In genomic region chr12:26939192-26939832, GRCh38 we compare ENCODE assay signal across 8 cellular contexts. TPM values are rescaled to one million over a fixed set of nuclear protein-coding genes. Genes with fewer than 3 reads are reported as not detected.
DNase-seq lines count a peak whose midpoint lies in the region; ATAC-seq and TF ChIP-seq lines count a peak whose summit lies in the region.

No MANE protein-coding gene starts in this region.

- TF ChIP-seq POLR2A in heart left ventricle (IDR thresholded peaks at IDR 0.05), result no peak

- H3K27ac ChIP-seq in heart left ventricle, result peak overlapping the region in 11 of 12 donors; percentile 94 to 98 (median 97)
- H3K27ac ChIP-seq in RWPE2 (ENCODE audit: poor library complexity, severe bottlenecking), result peak overlapping the region; percentile 72
- H3K27ac ChIP-seq in esophagus (ENCODE audit: low read depth in 2 of 2, low read length in 1 of 2), result peak overlapping the region; percentile 60 to 98
- peak overlapping the region; percentile 96 for H3K27ac ChIP-seq in parathyroid adenoma

- ATAC-seq in heart left ventricle, result no peak
- ATAC-seq in Right ventricle myocardium superior (ENCODE audit: poor library complexity), result no peak
- ATAC-seq in RWPE2 (ENCODE audit: low read depth), result no peak
- no peak for ATAC-seq in GM18867 (IDR thresholded peaks at IDR 0.05; ENCODE audit: unreplicated experiment)

- 6 to 10% (median 7%) methylated on average over 9 of the region's 9 CpGs for WGBS in heart left ventricle, 4 donors
- 2% methylated on average over 9 of the region's 9 CpGs for WGBS in esophagus, 2 donors

- peak overlapping the region; percentile 95 for H3K4me2 ChIP-seq in parathyroid adenoma (ENCODE audit: low read length)

- H3K9ac ChIP-seq in parathyroid adenoma, result peak overlapping the region; percentile 70

- H2AFZ ChIP-seq in parathyroid adenoma, result peak overlapping the region; percentile 99

- no peaks in the 10 kb centered on the region for H3K27me3 ChIP-seq in heart left ventricle
- no peaks in the 10 kb centered on the region for H3K27me3 ChIP-seq in RWPE2 (ENCODE audit: insufficient read depth, poor library complexity, severe bottlenecking)
- no peaks in the 10 kb centered on the region for H3K27me3 ChIP-seq in esophagus (ENCODE audit: control insufficient read depth in 1 of 2, insufficient read depth in 2 of 2, low read length in 2 of 2)
- no peaks in the 10 kb centered on the region for H3K27me3 ChIP-seq in parathyroid adenoma (ENCODE audit: control insufficient read depth, insufficient read depth, low read length)

- H3K9me3 ChIP-seq in heart left ventricle (peaks cover 0 to 4% (median 0%) of the 10 kb centered on the region in 12 donors), RWPE2 (ENCODE audit: severe bottlenecking) (no peaks in the 10 kb centered on the region), esophagus (ENCODE audit: control insufficient read depth in 2 of 2, insufficient read depth in 1 of 2, low read depth in 1 of 2, low read length in 1 of 2) (no peaks in the 10 kb centered on the region), parathyroid adenoma (ENCODE audit: control insufficient read depth, low read length) (no peaks in the 10 kb centered on the region)

- H3K4me1 ChIP-seq in heart left ventricle (peaks cover 3 to 77% (median 39%) of the 10 kb centered on the region in 12 donors), RWPE2 (ENCODE audit: insufficient read depth, poor library complexity, severe bottlenecking) (peaks cover 7% of the 10 kb centered on the region), esophagus (ENCODE audit: control insufficient read depth in 2 of 2, insufficient read depth in 2 of 2, low read length in 1 of 2) (peaks cover 0 to 2% of the 10 kb centered on the region in 2 donors), parathyroid adenoma (peaks cover 7% of the 10 kb centered on the region)

- DNase-seq in heart left ventricle, result no peak
- no peak for DNase-seq in Right ventricle myocardium superior
- no peak for DNase-seq in RWPE2 (ENCODE audit: low spot score)
- DNase-seq in NCI-H510A (lab: John Stamatoyannopoulos, UW), result no peak
- no peak for DNase-seq in stimulated activated CD4-positive, alpha-beta T cell treated with anti-CD3 and anti-CD28 coated beads, Interleukin-1b, Interleukin-23, amount 100 ng/mL, for 48 hours

- H3K79me2 ChIP-seq in parathyroid adenoma, result peaks cover 44% of the 10 kb centered on the region

- no peaks in the 10 kb centered on the region for H3K36me3 ChIP-seq in heart left ventricle
- H3K36me3 ChIP-seq in RWPE2 (ENCODE audit: low read depth), result peaks cover 13% of the 10 kb centered on the region
- H3K36me3 ChIP-seq in esophagus (ENCODE audit: control insufficient read depth in 2 of 2, insufficient read depth in 2 of 2, low read length in 1 of 2), result no peaks in the 10 kb centered on the region
- no peaks in the 10 kb centered on the region for H3K36me3 ChIP-seq in parathyroid adenoma (ENCODE audit: control insufficient read depth, insufficient read depth, low read length)

- intact Hi-C loops in heart left ventricle (cut with DNase I), result loop anchor here in 8 of 10 donors (2.0 to 10.0 kb wide), 6 partner anchors 73 to 368 kb away; partner anchors contain the start of genes TM7SF3 (in 7 of the 8) and STK38L (in 1 of the 8)
- intact Hi-C loops in Right ventricle myocardium superior (cut with DNase I), result loop anchor here (5.0 kb wide), 2 partner anchors 73 to 308 kb away; partner anchors contain the start of gene TM7SF3

- TF ChIP-seq CTCF in heart left ventricle (IDR thresholded peaks at IDR 0.05), result no peak
- TF ChIP-seq CTCF in RWPE2 (IDR thresholded peaks at IDR 0.05; ENCODE audit: poor library complexity, severe bottlenecking), result no peak
- TF ChIP-seq CTCF in parathyroid adenoma (IDR thresholded peaks at IDR 0.05), result no peak

- H3K4me3 ChIP-seq in heart left ventricle (peak overlapping the region; percentile 70 to 97 (median 88)), RWPE2 (ENCODE audit: severe bottlenecking) (peak overlapping the region; percentile 71), esophagus (ENCODE audit: low read depth in 1 of 2, low read length in 2 of 2) (peak overlapping the region; percentile 81 to 89), parathyroid adenoma (ENCODE audit: low read depth, low read length) (peak overlapping the region; percentile 98)

RNA-seq across cellular contexts. Expression of gene FGFR1OP2, which starts 1.0 kb away (rescaled TPM):
- total RNA-seq in heart left ventricle (10 to 100 TPM; 26.3 to 54.9 (median 30.8) TPM), Right ventricle myocardium superior (30.0 TPM)
- polyA plus RNA-seq in heart left ventricle (10 to 100 TPM; 28.0 to 44.2 TPM), esophagus (10 to 100 TPM; 17.8 to 20.2 TPM)

RNA-seq across cellular contexts. Expression of gene INTS13, which starts 1.5 kb away (rescaled TPM):
- 10 to 100 TPM; 14.1 to 24.1 (median 18.5) TPM for total RNA-seq in heart left ventricle
- polyA plus RNA-seq in heart left ventricle, result 10 to 100 TPM; 22.6 to 24.8 TPM
- total RNA-seq in Right ventricle myocardium superior, result 27.0 TPM
- polyA plus RNA-seq in esophagus, result 10 to 100 TPM; 17.0 to 33.0 TPM
